ENCODE assay signal across 6 cellular contexts in the genomic region with DNA sequence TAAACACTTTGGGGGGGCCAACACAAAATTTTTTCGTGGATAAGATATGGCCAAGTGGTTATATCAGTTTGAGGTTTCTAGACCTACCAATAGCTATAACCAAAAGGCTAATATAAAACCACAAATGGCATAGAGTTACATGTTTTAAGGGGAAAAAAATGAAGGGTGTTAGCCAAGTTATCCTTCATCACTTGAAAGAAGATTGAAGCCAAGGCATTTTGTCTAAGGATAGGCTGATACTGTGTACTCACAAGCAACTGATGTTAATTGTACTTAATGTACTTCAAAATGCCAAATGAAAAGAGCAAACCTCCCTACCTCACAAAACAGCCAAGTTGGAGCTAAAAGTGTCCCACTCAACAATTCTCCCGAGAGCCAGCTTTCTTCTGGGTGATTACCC.
"Had no signal": no experiment of that assay in that cellular context is flagged by ENCODE, and none has a peak within 500 bp of the region (broad histone marks: within the 10 kb centered on the region; RNA-seq: fewer than 3 reads in every experiment).

No MANE protein-coding gene starts in this region.

- H3K36me3 ChIP-seq: thyroid gland had no signal

- H3K27ac ChIP-seq: thyroid gland, VCaP had no signal

- DNase-seq: activated CD4-positive, alpha-beta T cell treated with anti-CD3 and anti-CD28 coated beads for 1 hour; central memory CD4-positive, alpha-beta T cell; mammary epithelial cell; midbrain had no signal

- H3K4me3 ChIP-seq: thyroid gland had no signal

- H3K9me3 ChIP-seq: thyroid gland had no signal
